8 cellular contexts compared by ENCODE assay signal in the genomic region with DNA sequence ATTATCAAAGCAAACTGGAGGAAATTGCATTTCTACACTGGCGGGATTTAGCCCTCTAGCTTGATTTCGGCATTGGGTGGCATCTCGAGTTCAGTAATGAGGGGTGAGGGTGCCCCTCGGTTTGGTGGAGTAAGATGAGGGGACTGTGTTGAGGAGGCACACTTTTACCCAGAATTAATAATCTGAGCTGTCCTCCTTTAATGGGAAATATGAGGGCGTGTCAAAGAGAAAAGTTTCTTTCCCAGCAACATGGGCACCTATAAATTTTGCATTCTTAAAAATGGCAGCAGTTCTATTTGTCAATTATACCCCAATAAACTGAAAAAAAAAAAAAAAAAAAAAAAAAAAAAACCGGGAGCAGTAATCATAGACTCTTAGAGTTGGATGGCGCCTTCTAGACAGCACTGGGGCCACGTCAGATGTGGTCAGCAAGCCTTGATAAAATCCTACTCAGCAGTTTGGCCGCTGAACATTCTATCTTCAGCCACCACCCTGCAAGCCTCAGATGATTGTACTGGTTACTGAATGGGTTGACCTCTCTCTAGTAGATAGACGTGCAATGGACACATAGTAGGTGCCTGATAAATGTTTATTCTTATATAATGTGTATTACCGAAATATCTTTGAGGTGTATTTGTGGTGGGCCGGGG. TPM values are rescaled to one million over a fixed set of nuclear protein-coding genes. Genes with fewer than 3 reads are reported as not detected.
DNase-seq lines count a peak whose midpoint lies in the region; ATAC-seq, FAIRE-seq and TF ChIP-seq lines count a peak whose summit lies in the region.

No MANE protein-coding gene starts in this region.

- intact Hi-C loops in A673 (cut with micrococcal nuclease; ENCODE audit: unreplicated experiment) = no loop called here
- intact Hi-C loops in GM12878 (cut with micrococcal nuclease; ENCODE audit: unreplicated experiment) = no loop called here

- no peaks in the 10 kb centered on the region for H4K20me1 ChIP-seq in GM12878 (ENCODE audit: control insufficient read depth, insufficient read depth)

- H3K4me3 ChIP-seq in A673 (ENCODE audit: low read depth, low read length, poor library complexity, severe bottlenecking) (peak overlapping the region; percentile 91), HUES48 (ENCODE audit: low read depth, low read length) (peak overlapping the region; percentile 97), GM12878 (peak overlapping the region; percentile 74), thymus (ENCODE audit: low read length) (peak overlapping the region; percentile 60)

- DNase-seq in A673 (ENCODE audit: low spot score) = no peak
- DNase-seq in GM12878 (ENCODE audit: low read depth, low spot score) = no peak
- DNase-seq in left lobe of liver (ENCODE audit: low spot score) = peak; percentile 63
- no peak for DNase-seq in KBM-7
- no peak for DNase-seq in T1000 (lab: John Stamatoyannopoulos, UW)
- DNase-seq in activated gamma-delta T cell treated with Interleukin-2 at 50 U/mL for 16 hours = no peak

- in situ Hi-C loops in GM12878 (cut with MboI) (no loop called here), KBM-7 (cut with MboI; ENCODE audit: low pct_unique_long_range_greater_than_20kb, low sequenced_read_pairs) (no loop called here)

- POLR2A ChIA-PET in A673 (lab: Charles Lee; ENCODE audit: low non-redundant PET) = no interaction called here
- POLR2A ChIA-PET in GM12878 (lab: Charles Lee) = no interaction called here

- TF ChIP-seq RAD21 in GM12878 (IDR thresholded peaks at IDR 0.05; ENCODE audit: insufficient read depth, low read depth, low read length) = no peak

- no peak for TF ChIP-seq CTCF in A673 (conservative IDR thresholded peaks at IDR 0.05; ENCODE audit: low read depth, low read length)
- TF ChIP-seq CTCF in GM12878 (IDR thresholded peaks at IDR 0.05 in 2 of 3, conservative IDR thresholded peaks at IDR 0.05 in 1 of 3; ENCODE audit: control insufficient read depth in 2 of 3, extremely low read depth in 1 of 3, insufficient read depth in 1 of 3, low read depth in 3 of 3, low read length in 3 of 3) = no peak

- SMC1A ChIA-PET in GM12878 (lab: Charles Lee; ENCODE audit: uncharacterized antibody, unreplicated experiment) = no interaction called here

- 30% methylated on average over 12 of the region's 12 CpGs for WGBS in GM12878 (ENCODE audit: insufficient coverage, insufficient replicate concordance, low lambda C conversion rate, missing lambda C conversion rate)
- 50% methylated on average over 12 of the region's 12 CpGs for WGBS in thymus

- FAIRE-seq in GM12878 (lab: Jason Lieb, UNC) = no peak

- no peaks in the 10 kb centered on the region for H3K9me3 ChIP-seq in A673 (ENCODE audit: low read depth, low read length, poor library complexity, severe bottlenecking)
- no peaks in the 10 kb centered on the region for H3K9me3 ChIP-seq in HUES48 (ENCODE audit: control insufficient read depth, insufficient read depth, low read length)
- H3K9me3 ChIP-seq in GM12878 (replicated peaks; ENCODE audit: control insufficient read depth, insufficient read depth, low read length) = no peaks in the 10 kb centered on the region
- no peaks in the 10 kb centered on the region for H3K9me3 ChIP-seq in thymus (ENCODE audit: control insufficient read depth)

- H3K27me3 ChIP-seq in A673 (replicated peaks; ENCODE audit: insufficient read depth, low read depth, low read length, poor library complexity) (no peaks in the 10 kb centered on the region), HUES48 (ENCODE audit: control insufficient read depth, insufficient read depth, low read length) (no peaks in the 10 kb centered on the region), GM12878 (replicated peaks in 1 of 2; ENCODE audit: control insufficient read depth in 2 of 2, insufficient read depth in 2 of 2, low read length in 1 of 2) (peaks cover 3 to 4% of the 10 kb centered on the region in 2 experiments), thymus (ENCODE audit: control insufficient read depth, insufficient read depth) (peaks cover 9% of the 10 kb centered on the region)

- no peaks in the 10 kb centered on the region for H3K36me3 ChIP-seq in A673 (ENCODE audit: insufficient read depth, low read length, poor library complexity, severe bottlenecking)
- H3K36me3 ChIP-seq in HUES48 (ENCODE audit: control insufficient read depth, insufficient read depth, low read length) = 0 out of 2 replicates have a peak, but pooled peaks cover under 1% of the 10 kb centered on the region
- H3K36me3 ChIP-seq in GM12878 (ENCODE audit: control insufficient read depth in 2 of 2, insufficient read depth in 2 of 2, low read length in 1 of 2) = no peaks in the 10 kb centered on the region
- H3K36me3 ChIP-seq in thymus (ENCODE audit: control insufficient read depth, insufficient read depth) = no peaks in the 10 kb centered on the region

- peak overlapping the region; percentile 96 for H3K4me2 ChIP-seq in GM12878 (ENCODE audit: control insufficient read depth, insufficient read depth)

- H2AFZ ChIP-seq in GM12878 (ENCODE audit: control insufficient read depth, low read depth, low read length) = peak overlapping the region; percentile 76

- no peak for ATAC-seq in GM12878
- ATAC-seq in left lobe of liver = peak; percentile 53

- peaks cover 22% of the 10 kb centered on the region for H3K4me1 ChIP-seq in A673 (ENCODE audit: insufficient read depth, low read length, poor library complexity, severe bottlenecking)
- H3K4me1 ChIP-seq in HUES48 (ENCODE audit: control insufficient read depth, insufficient read depth, low read length) = peaks cover 44% of the 10 kb centered on the region
- H3K4me1 ChIP-seq in GM12878 (ENCODE audit: control insufficient read depth, insufficient read depth, low read length) = no peaks in the 10 kb centered on the region; the same call in 1 of the 2 replicates
- peaks cover 4% of the 10 kb centered on the region for H3K4me1 ChIP-seq in thymus (ENCODE audit: control insufficient read depth, insufficient read depth, low read length)

- BruUV-seq in A673 (replicated peaks; lab: Mats Ljungman, UMichigan) (TSS peak; percentile 32), GM12878 (replicated peaks; lab: Mats Ljungman, UMichigan) (no TSS peak)

- RAD21 ChIA-PET in GM12878 (lab: Charles Lee; ENCODE audit: unreplicated experiment) = interaction anchor here (0.5 kb wide), 1 partner anchor 13 kb away, joined by 4 read pairs; no protein-coding TSS in a partner anchor

- H3K27ac ChIP-seq in A673 (ENCODE audit: low read depth, low read length, poor library complexity, severe bottlenecking) (peak overlapping the region; percentile 69), HUES48 (ENCODE audit: low read depth, low read length) (peak overlapping the region; percentile 70), GM12878 (ENCODE audit: control insufficient read depth, insufficient read depth) (no peak overlapping the region), thymus (ENCODE audit: low read depth) (no peak overlapping the region)

- no peak for TF ChIP-seq EP300 in GM12878 (IDR thresholded peaks at IDR 0.05; ENCODE audit: borderline replicate concordance in 1 of 2, control insufficient read depth in 1 of 2, low read depth in 2 of 2, low read length in 2 of 2)

- CTCF ChIA-PET in A673 (lab: Charles Lee) (no interaction called here), GM12878 (lab: Yijun Ruan, JAX) (interaction anchor here (1.6 kb wide), 1 partner anchor 928 kb away, joined by 4 read pairs; no protein-coding TSS in a partner anchor)

- TF ChIP-seq POLR2A in GM12878 (IDR thresholded peaks at IDR 0.05; ENCODE audit: low read depth, low read length) = no peak

- no peaks in the 10 kb centered on the region for H3K79me2 ChIP-seq in GM12878 (ENCODE audit: control insufficient read depth, insufficient read depth, low read length)

- H3K9ac ChIP-seq in HUES48 (ENCODE audit: low read depth, low read length) (peak overlapping the region; percentile 81), GM12878 (ENCODE audit: control insufficient read depth, insufficient read depth, low read length) (peak overlapping the region; percentile 34; the same call in 1 of the 2 replicates)

TF ChIP-seq in GM12878, 131 proteins besides CTCF, POLR2A, EP300 and RAD21 (continues in another document):
- TF ChIP-seq ATF7 (IDR thresholded peaks at IDR 0.05; ENCODE audit: low read depth) (no peak), HCFC1 (IDR thresholded peaks at IDR 0.05; ENCODE audit: low read length) (no peak), POLR2AphosphoS2 (IDR thresholded peaks at IDR 0.05; ENCODE audit: low read depth, low read length) (no peak), NRF1 (conservative IDR thresholded peaks at IDR 0.05; ENCODE audit: low read depth, low read length) (no peak), STAT1 (conservative IDR thresholded peaks at IDR 0.05) (no peak), CBX3 (IDR thresholded peaks at IDR 0.05; ENCODE audit: borderline replicate concordance, low read depth) (no peak), IRF4 (IDR thresholded peaks at IDR 0.05; ENCODE audit: low read depth, low read length) (no peak)
- TF ChIP-seq, protein P1, sequence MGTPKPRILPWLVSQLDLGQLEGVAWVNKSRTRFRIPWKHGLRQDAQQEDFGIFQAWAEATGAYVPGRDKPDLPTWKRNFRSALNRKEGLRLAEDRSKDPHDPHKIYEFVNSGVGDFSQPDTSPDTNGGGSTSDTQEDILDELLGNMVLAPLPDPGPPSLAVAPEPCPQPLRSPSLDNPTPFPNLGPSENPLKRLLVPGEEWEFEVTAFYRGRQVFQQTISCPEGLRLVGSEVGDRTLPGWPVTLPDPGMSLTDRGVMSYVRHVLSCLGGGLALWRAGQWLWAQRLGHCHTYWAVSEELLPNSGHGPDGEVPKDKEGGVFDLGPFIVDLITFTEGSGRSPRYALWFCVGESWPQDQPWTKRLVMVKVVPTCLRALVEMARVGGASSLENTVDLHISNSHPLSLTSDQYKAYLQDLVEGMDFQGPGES (IDR thresholded peaks at IDR 0.05) = no peak

RNA-seq across cellular contexts. Expression of a gene that starts 0.9 kb away (rescaled TPM):
- total RNA-seq in A673 (2021) = 10.2 and 14.0 TPM in 2 replicates
- total RNA-seq in GM12878 (2013; cell fraction: nucleolus; rRNA removed) = 0.47 and 0.77 TPM in 2 replicates
- total RNA-seq in GM12878 (2014; rRNA removed) = 0.34 and 2.0 TPM in 2 replicates
- total RNA-seq in GM12878 (2014; rRNA removed; fragmentation: Illumina TruSeq; extraction: Trizol) = 0.37 and 0.40 TPM in 2 replicates
- 2.1 and 2.2 TPM in 2 replicates for total RNA-seq in GM12878 (2021)
- 0.43 TPM for polyA plus RNA-seq in GM12878 (2011; ENCODE audit: low read depth)
- polyA plus RNA-seq in GM12878 (2011; rRNA removed) = 0.07 and 0.15 TPM in 2 replicates
- 0.02 and 0.03 TPM in 2 replicates for polyA plus RNA-seq in GM12878 (2011; cell fraction: cytosol; rRNA removed)
- 0.03 TPM in 1 of 2 replicates, not detected in the other for polyA plus RNA-seq in GM12878 (2011; cell fraction: nucleus; rRNA removed)
- 0.39 and 0.52 TPM in 2 replicates for polyA plus RNA-seq in GM12878 (2012)
- 0.57 and 0.74 TPM in 2 replicates for polyA plus RNA-seq in GM12878 (2014; fragmentation: Illumina TruSeq; extraction: Trizol)
- under 1 TPM; 0.29 to 0.31 TPM for polyA plus RNA-seq in GM12878 (2014; fragmentation: Nextera tagmentation; extraction: Ambion mirVana)
- polyA plus RNA-seq in GM12878 (2014; rRNA removed) = 0.24 and 0.32 TPM in 2 replicates
- polyA plus RNA-seq in GM12878 (2016; fragmentation: Nextera tagmentation; extraction: Ambion mirVana) = 1 to 10 TPM; 1.2 to 1.5 TPM
- polyA minus RNA-seq in GM12878 (2011; rRNA and poly(A)+ RNA removed) = not detected in 2 replicates
- not detected in 2 replicates for polyA minus RNA-seq in GM12878 (2011; cell fraction: cytosol; rRNA and poly(A)+ RNA removed)
- polyA minus RNA-seq in GM12878 (2011; cell fraction: nucleus; rRNA and poly(A)+ RNA removed) = not detected in 2 replicates
- total RNA-seq in left lobe of liver = 120 TPM
- 5.8 TPM for polyA plus RNA-seq in thymus

Comparison
In these comparisons a context has a peak if more than half of its experiments do, and no peak if none do; other contexts are left out.
1. H3K27ac ChIP-seq: peak in A673 (single experiment) and HUES48 (single experiment); none in GM12878 (single experiment) and thymus (single experiment).
2. Peak in every context shown above with its lines, with median percentiles within 50 percentile points of each other: H3K4me3 ChIP-seq.